8 cellular contexts compared by ENCODE assay signal in the genomic region with DNA sequence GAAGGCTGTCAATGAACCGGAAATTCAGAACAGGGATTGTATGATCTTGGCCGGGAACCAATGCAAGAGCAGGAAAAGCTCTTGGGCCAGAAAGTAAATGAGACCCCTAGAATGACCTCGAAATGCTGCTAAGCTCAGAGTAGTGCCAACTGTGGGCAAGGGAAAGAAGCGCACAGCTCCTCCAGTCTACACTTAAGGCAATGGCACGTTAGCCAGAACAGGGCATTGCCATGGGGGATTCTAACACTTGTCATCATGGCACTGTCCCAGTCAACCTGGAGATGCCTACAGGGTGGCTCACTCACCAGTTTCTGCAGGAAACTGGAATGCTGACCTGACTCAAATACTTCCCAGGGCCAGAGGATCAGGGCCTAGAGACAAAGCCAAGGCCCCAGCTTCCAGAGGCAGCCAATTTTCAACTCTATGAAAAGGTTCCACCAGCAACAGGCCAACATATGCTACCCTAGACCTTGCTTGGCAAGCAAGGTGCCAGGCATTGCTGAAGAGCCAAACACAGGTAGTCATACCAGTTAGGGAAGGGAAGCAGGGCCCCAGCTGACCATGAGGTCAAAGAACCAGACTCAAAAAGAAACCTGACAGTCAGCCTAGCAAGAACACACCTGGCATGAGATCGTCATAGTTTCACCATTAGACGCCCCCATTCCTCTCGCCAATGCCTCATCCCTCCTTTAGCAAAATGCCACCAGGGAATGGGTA. TPM values are rescaled to one million over a fixed set of nuclear protein-coding genes. Genes with fewer than 3 reads are reported as not detected.
A peak's percentile ranks its signal among the peaks of the same experiment; 100 is the strongest.
DNase-seq lines count a peak whose midpoint lies in the region; ATAC-seq and TF ChIP-seq lines count a peak whose summit lies in the region.

No MANE protein-coding gene starts in this region.

- H3K27me3 Mint-ChIP-seq in chondrocyte (ENCODE audit: low read depth), result no peaks in the 10 kb centered on the region
- peaks cover 2% of the 10 kb centered on the region for H3K27me3 Mint-ChIP-seq in glutamatergic neuron (ENCODE audit: unreplicated experiment)

- DNase-seq in activated CD4-positive, CD25-positive, alpha-beta regulatory T cell (lab: John Stamatoyannopoulos, UW), result no peak
- DNase-seq in chondrocyte (ENCODE audit: low spot score), result no peak
- no peak for DNase-seq in stimulated activated effector memory CD8-positive, alpha-beta T cell treated with anti-CD3 and anti-CD28 coated beads, Interleukin-12 subunit alpha, Interleukin-12 subunit beta, amount 100 ng/mL, for 72 hours (ENCODE audit: low spot score in 2 of 2)
- DNase-seq in NOMO-1 (lab: John Stamatoyannopoulos, UW; ENCODE audit: unreplicated experiment in 2 of 2), result no peak
- no peak for DNase-seq in glutamatergic neuron

- H3K27ac Mint-ChIP-seq in chondrocyte (ENCODE audit: unreplicated experiment) (peak overlapping the region; percentile 45), glutamatergic neuron (ENCODE audit: unreplicated experiment) (no peak overlapping the region)
- H3K27ac Mint-ChIP-seq in stimulated activated effector memory CD8-positive, alpha-beta T cell treated with anti-CD3 and anti-CD28 coated beads, Interleukin-12 subunit alpha, Interleukin-12 subunit beta, amount 100 ng/mL, for 72 hours, result peak overlapping the region; percentile 76

- peaks cover 2% of the 10 kb centered on the region for H3K9me3 Mint-ChIP-seq in chondrocyte (ENCODE audit: low read depth)
- no peaks in the 10 kb centered on the region for H3K9me3 Mint-ChIP-seq in stimulated activated effector memory CD8-positive, alpha-beta T cell treated with anti-CD3 and anti-CD28 coated beads, Interleukin-12 subunit alpha, Interleukin-12 subunit beta, amount 100 ng/mL, for 72 hours
- H3K9me3 Mint-ChIP-seq in glutamatergic neuron (ENCODE audit: unreplicated experiment), result peaks cover 6% of the 10 kb centered on the region

- H3K4me3 Mint-ChIP-seq in chondrocyte (ENCODE audit: unreplicated experiment), result no peak overlapping the region
- H3K4me3 Mint-ChIP-seq in stimulated activated effector memory CD8-positive, alpha-beta T cell treated with anti-CD3 and anti-CD28 coated beads, Interleukin-12 subunit alpha, Interleukin-12 subunit beta, amount 100 ng/mL, for 72 hours, result no peak overlapping the region
- H3K4me3 Mint-ChIP-seq in glutamatergic neuron (ENCODE audit: unreplicated experiment), result no peak overlapping the region

- H3K36me3 Mint-ChIP-seq in chondrocyte (ENCODE audit: low read depth) (peaks cover 9% of the 10 kb centered on the region), glutamatergic neuron (ENCODE audit: unreplicated experiment) (peaks cover 2% of the 10 kb centered on the region)
- H3K36me3 Mint-ChIP-seq in stimulated activated effector memory CD8-positive, alpha-beta T cell treated with anti-CD3 and anti-CD28 coated beads, Interleukin-12 subunit alpha, Interleukin-12 subunit beta, amount 100 ng/mL, for 72 hours, result peaks cover 25% of the 10 kb centered on the region

- peaks cover 75% of the 10 kb centered on the region for H3K4me1 Mint-ChIP-seq in chondrocyte (ENCODE audit: low read depth)
- H3K4me1 Mint-ChIP-seq in stimulated activated effector memory CD8-positive, alpha-beta T cell treated with anti-CD3 and anti-CD28 coated beads, Interleukin-12 subunit alpha, Interleukin-12 subunit beta, amount 100 ng/mL, for 72 hours, result peaks cover 41% of the 10 kb centered on the region
- H3K4me1 Mint-ChIP-seq in glutamatergic neuron (ENCODE audit: low read depth, unreplicated experiment), result peaks cover 26% of the 10 kb centered on the region

- TF ChIP-seq CTCF in chondrocyte (IDR thresholded peaks at IDR 0.05) (no peak), glutamatergic neuron (IDR thresholded peaks at IDR 0.05; ENCODE audit: partially characterized antibody, unreplicated experiment) (no peak)

- peak; percentile 50 to 53 for ATAC-seq in activated CD4-positive, CD25-positive, alpha-beta regulatory T cell treated with anti-CD3 and anti-CD28 coated beads, Interleukin-2, amount 50 U/mL, for 24 hours
- ATAC-seq in HG02973 (IDR thresholded peaks at IDR 0.05; ENCODE audit: unreplicated experiment) (peak; percentile 67), GM19023 (IDR thresholded peaks at IDR 0.05; ENCODE audit: unreplicated experiment) (no peak)
- peak; percentile 84 for ATAC-seq in stimulated activated effector memory CD8-positive, alpha-beta T cell treated with anti-CD3 and anti-CD28 coated beads, Interleukin-12 subunit alpha, Interleukin-12 subunit beta, amount 100 ng/mL, for 72 hours

RNA-seq across cellular contexts. Expression of a gene that starts 34.9 kb away (rescaled TPM):
- total RNA-seq in chondrocyte, result 74.7 to 85.4 TPM (median 75.2 TPM) in 3 replicates
- 89.9 TPM for total RNA-seq in glutamatergic neuron (ENCODE audit: unreplicated experiment)
